In the genomic region with DNA sequence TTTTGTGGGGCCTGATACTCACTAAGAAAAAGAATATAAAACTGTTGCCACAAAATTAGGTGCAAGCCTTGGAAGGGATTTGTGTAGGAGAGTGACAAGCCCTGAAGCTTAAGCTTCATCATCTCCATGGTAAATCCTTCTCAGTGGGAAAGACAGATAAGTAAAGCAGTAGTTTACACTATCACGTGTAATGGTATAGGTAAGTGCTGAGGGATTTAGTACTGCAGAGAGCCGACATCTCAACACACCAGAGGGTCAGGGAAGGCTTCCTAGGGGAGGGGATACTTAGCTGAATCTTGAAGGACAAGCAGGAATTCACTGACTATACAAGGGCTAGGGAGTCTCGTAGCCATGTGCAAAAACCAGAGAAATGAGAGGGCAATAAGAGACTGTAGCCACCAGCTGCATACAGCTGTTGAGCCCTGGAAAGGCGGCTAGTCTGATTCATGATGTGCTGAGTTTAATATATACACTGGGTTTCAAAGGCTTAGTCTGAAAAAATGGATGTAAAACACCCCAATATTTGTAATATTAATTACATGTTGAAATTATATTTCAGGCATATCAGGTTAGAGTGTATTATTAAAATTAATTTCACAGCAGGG, we compare ENCODE assay signal across 22 cellular contexts. TPM values are rescaled to one million over a fixed set of nuclear protein-coding genes. Genes with fewer than 3 reads are reported as not detected.
DNase-seq lines count a peak whose midpoint lies in the region; ATAC-seq, FAIRE-seq and TF ChIP-seq lines count a peak whose summit lies in the region.
"Had no signal": no experiment of that assay in that cellular context is flagged by ENCODE, and none has a peak within 500 bp of the region (broad histone marks: within the 10 kb centered on the region; RNA-seq: fewer than 3 reads in every experiment).

No MANE protein-coding gene starts in this region.

- intact Hi-C loops in aorta (cut with DNase I), result loop anchor here (10.0 kb wide), 2 partner anchors 232 to 652 kb away; a partner anchor contains a TSS

- no peak overlapping the region for H2AK5ac ChIP-seq in mesenchymal stem cell (ENCODE audit: low read length, severe bottlenecking)

- H3K27ac ChIP-seq in WERI-Rb-1 (no peak overlapping the region), mesenchymal stem cell (ENCODE audit: low read length, poor library complexity, severe bottlenecking) (no peak overlapping the region), aorta (ENCODE audit: low read depth in 1 of 2, low read length in 2 of 2) (no peak overlapping the region)
- H3K27ac ChIP-seq: C4-2B, SJSA1 had no signal

- FAIRE-seq in D721Med (lab: Jason Lieb, UNC), result peak; percentile 81
- FAIRE-seq: HTR-8/SVneo had no signal

- H3K4me2 ChIP-seq in mesenchymal stem cell (ENCODE audit: low read length, poor library complexity, severe bottlenecking), result no peak overlapping the region

- H2BK5ac ChIP-seq in mesenchymal stem cell (ENCODE audit: low read depth, low read length, poor library complexity, severe bottlenecking), result no peak overlapping the region

- TF ChIP-seq CTCF in D721Med (IDR thresholded peaks at IDR 0.05; ENCODE audit: insufficient read depth, missing control alignments), result no peak
- TF ChIP-seq CTCF in WERI-Rb-1 (IDR thresholded peaks at IDR 0.05; ENCODE audit: low read depth, low read length), result no peak

- POLR2A ChIA-PET in HEK293T (lab: Yijun Ruan, JAX), result interaction anchor here (1.0 kb wide), 1 partner anchor 22 kb away, joined by 5 read pairs; a partner anchor contains a TSS

- H3K9me3 ChIP-seq in WERI-Rb-1 (ENCODE audit: severe bottlenecking) (no peaks in the 10 kb centered on the region), mesenchymal stem cell (ENCODE audit: control insufficient read depth, low read length) (no peaks in the 10 kb centered on the region), aorta (ENCODE audit: control insufficient read depth, low read length) (no peaks in the 10 kb centered on the region)
- H3K9me3 ChIP-seq: SJSA1 had no signal

- DNase-seq in D721Med (ENCODE audit: insufficient read length, low spot score) (no peak), HEK293T (ENCODE audit: extremely low spot score) (no peak), WERI-Rb-1 (peak; percentile 46), mesenchymal stem cell (peak; percentile 82), NCI-H1092 (lab: John Stamatoyannopoulos, UW) (no peak), SW 1271 (lab: John Stamatoyannopoulos, UW) (no peak), aorta (no peak)
- DNase-seq: Calu3; CD8-positive, alpha-beta memory T cell; EL; GF-D8; H9; Karpas-422; NCI-H1048; NCI-H1436 treated with DMSO at 0.1 percent for 48 hours; NCI-H1930; NCI-H774; OCI-M1 had no signal

- H2AFZ ChIP-seq in mesenchymal stem cell (ENCODE audit: low read depth, low read length), result no peak overlapping the region

- ATAC-seq in aorta (ENCODE audit: low FRiP score), result no peak
- ATAC-seq: Right ventricle myocardium inferior had no signal

- H3K4me3 ChIP-seq in WERI-Rb-1 (ENCODE audit: low read depth, low read length) (no peak overlapping the region), mesenchymal stem cell (ENCODE audit: insufficient read depth in 1 of 2, low read depth in 1 of 2, low read length in 2 of 2) (no peak overlapping the region), aorta (ENCODE audit: low read length in 2 of 2) (no peak overlapping the region)
- H3K4me3 ChIP-seq: SJSA1 had no signal

- H3K4me1 ChIP-seq in mesenchymal stem cell (ENCODE audit: control insufficient read depth, insufficient read depth, low read depth, low read length), result peaks cover under 1% of the 10 kb centered on the region
- H3K4me1 ChIP-seq in aorta (ENCODE audit: control insufficient read depth in 1 of 2, insufficient read depth in 2 of 2, low read length in 2 of 2), result no peaks in the 10 kb centered on the region
- H3K4me1 ChIP-seq: SJSA1 had no signal

- H3K18ac ChIP-seq in mesenchymal stem cell (ENCODE audit: low read depth in 1 of 2, low read length in 2 of 2), result no peak overlapping the region

- H3K36me3 ChIP-seq in WERI-Rb-1 (no peaks in the 10 kb centered on the region), mesenchymal stem cell (ENCODE audit: control insufficient read depth in 1 of 2, insufficient read depth in 2 of 2, low read depth in 1 of 2, low read length in 2 of 2) (no peaks in the 10 kb centered on the region), aorta (ENCODE audit: control insufficient read depth in 1 of 2, insufficient read depth in 2 of 2, low read length in 1 of 2) (no peaks in the 10 kb centered on the region)
- H3K36me3 ChIP-seq: SJSA1 had no signal

- CTCF ChIA-PET in HEK293T (lab: Yijun Ruan, JAX), result no interaction called here

- H3K4ac ChIP-seq in mesenchymal stem cell (ENCODE audit: low read depth in 1 of 2, low read length in 2 of 2), result no peak overlapping the region

- H4K91ac ChIP-seq in mesenchymal stem cell (ENCODE audit: low read length), result no peak overlapping the region

- no peak overlapping the region for H3K23ac ChIP-seq in mesenchymal stem cell (ENCODE audit: low read length in 2 of 2)

- no peak overlapping the region for H4K8ac ChIP-seq in mesenchymal stem cell (ENCODE audit: low read length)

- H2BK15ac ChIP-seq in mesenchymal stem cell (ENCODE audit: low read depth, poor library complexity, severe bottlenecking), result no peak overlapping the region

- no peak overlapping the region for H2BK120ac ChIP-seq in mesenchymal stem cell (ENCODE audit: low read depth, low read length)

- H3K27me3 ChIP-seq in WERI-Rb-1 (ENCODE audit: insufficient read depth, low read depth, severe bottlenecking), result peaks cover 32% of the 10 kb centered on the region
- no peaks in the 10 kb centered on the region for H3K27me3 ChIP-seq in mesenchymal stem cell (ENCODE audit: control insufficient read depth in 1 of 2, insufficient read depth in 1 of 2, low read length in 2 of 2)
- H3K27me3 ChIP-seq in aorta (ENCODE audit: control insufficient read depth in 1 of 2, insufficient read depth in 2 of 2, low read length in 1 of 2), result no peaks in the 10 kb centered on the region
- H3K27me3 ChIP-seq: SJSA1 had no signal

- 49% methylated on average over 3 of the region's 4 CpGs for WGBS in mesenchymal stem cell
- 82 to 83% methylated on average over 4 of the region's 4 CpGs for WGBS in aorta, 2 donors

- H3K14ac ChIP-seq in mesenchymal stem cell (ENCODE audit: low read length in 2 of 2), result no peak overlapping the region

- H2BK12ac ChIP-seq in mesenchymal stem cell (ENCODE audit: low read length in 2 of 2), result no peak overlapping the region

- H3K79me1 ChIP-seq in mesenchymal stem cell (replicated peaks; ENCODE audit: low read length, poor library complexity, severe bottlenecking), result no peaks in the 10 kb centered on the region

- H3K9ac ChIP-seq in mesenchymal stem cell (ENCODE audit: low read length), result no peak overlapping the region

TF ChIP-seq in HEK293T, 16 proteins besides CTCF, POLR2A, EP300 and RAD21:
- TF ChIP-seq L3MBTL2 (conservative IDR thresholded peaks at IDR 0.05), result no peak
- TF ChIP-seq, protein P1, sequence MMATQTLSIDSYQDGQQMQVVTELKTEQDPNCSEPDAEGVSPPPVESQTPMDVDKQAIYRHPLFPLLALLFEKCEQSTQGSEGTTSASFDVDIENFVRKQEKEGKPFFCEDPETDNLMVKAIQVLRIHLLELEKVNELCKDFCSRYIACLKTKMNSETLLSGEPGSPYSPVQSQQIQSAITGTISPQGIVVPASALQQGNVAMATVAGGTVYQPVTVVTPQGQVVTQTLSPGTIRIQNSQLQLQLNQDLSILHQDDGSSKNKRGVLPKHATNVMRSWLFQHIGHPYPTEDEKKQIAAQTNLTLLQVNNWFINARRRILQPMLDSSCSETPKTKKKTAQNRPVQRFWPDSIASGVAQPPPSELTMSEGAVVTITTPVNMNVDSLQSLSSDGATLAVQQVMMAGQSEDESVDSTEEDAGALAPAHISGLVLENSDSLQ (IDR thresholded peaks at IDR 0.05), result 0 out of 2 replicates have a peak, but pooled peaks have one; percentile 3
TF ChIP-seq in HEK293T: peak in this region for 1.

RNA-seq across cellular contexts. Expression of a gene that starts 11.1 kb away (rescaled TPM):
- polyA plus RNA-seq in mesenchymal stem cell (2013, experiment 1 of 2), result 6.1 TPM
- polyA plus RNA-seq in mesenchymal stem cell (2013, experiment 2 of 2), result 5.1 TPM
- total RNA-seq in aorta, result 10 to 100 TPM in 1 of 2 donors, 1 to 10 TPM in 1; 6.0 to 13.5 TPM
- polyA plus RNA-seq in aorta, result 1 to 10 TPM; 4.8 to 8.8 TPM

RNA-seq across cellular contexts. Expression of a gene that starts 22.0 kb away (rescaled TPM):
- 22.2 TPM for polyA plus RNA-seq in mesenchymal stem cell (2013, experiment 1 of 2)
- 22.1 TPM for polyA plus RNA-seq in mesenchymal stem cell (2013, experiment 2 of 2)
- total RNA-seq in aorta, result 10 to 100 TPM; 18.6 to 25.4 TPM
- polyA plus RNA-seq in aorta, result 10 to 100 TPM; 16.0 to 30.5 TPM

Comparison
In these comparisons a context has a peak if more than half of its experiments do, and no peak if none do; other contexts are left out.
1. DNase-seq: peak in WERI-Rb-1 (single experiment) and mesenchymal stem cell (single experiment); none in D721Med (single experiment), HEK293T (single experiment), NCI-H1092 (single experiment), SW 1271 (0 of 2) and aorta (0 of 2).